10 cellular contexts compared by ENCODE assay signal in the genomic region with DNA sequence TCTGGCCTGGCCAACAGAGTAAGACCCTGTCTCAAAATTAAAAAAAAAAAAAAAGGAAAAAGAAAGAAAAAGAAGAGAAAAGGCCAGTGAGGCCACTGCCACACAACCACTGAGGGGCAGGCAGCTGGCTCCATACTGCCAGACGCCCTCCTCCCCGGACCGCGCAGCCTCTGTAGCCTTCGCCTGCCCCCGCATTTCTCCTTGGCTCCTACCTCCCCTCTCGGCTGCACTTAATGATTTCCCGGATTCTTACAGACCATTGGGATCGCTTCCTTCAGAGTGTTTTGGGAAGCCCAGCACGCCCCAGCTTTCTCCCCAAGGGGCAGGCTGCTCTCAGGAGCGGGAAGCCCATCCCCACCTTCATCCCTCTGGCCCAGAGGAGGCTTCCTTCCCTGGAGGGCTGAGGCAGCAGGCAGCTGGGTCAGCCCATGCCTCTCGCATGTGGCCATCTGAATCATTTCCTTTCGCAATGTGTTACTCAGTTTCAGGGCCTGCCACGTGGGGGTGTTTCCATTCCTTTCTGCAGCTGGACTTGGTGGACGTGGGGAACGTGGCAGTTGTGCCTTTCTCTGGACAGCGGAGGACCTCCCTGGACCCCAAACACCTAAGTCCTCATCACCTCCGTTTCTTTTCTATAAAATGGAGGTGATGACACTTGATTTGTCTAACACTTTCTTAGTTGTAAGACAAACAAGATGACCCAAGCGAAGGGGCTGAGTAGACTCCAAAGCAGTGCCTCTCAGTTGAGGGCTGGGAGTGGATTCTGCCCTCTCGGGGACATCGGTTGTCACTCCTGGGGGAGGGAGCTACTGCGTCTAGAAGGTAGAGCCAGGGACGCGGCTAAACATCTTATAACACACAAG. TPM values are rescaled to one million over a fixed set of nuclear protein-coding genes. Genes with fewer than 3 reads are reported as not detected.
DNase-seq lines count a peak whose midpoint lies in the region; ATAC-seq, FAIRE-seq and TF ChIP-seq lines count a peak whose summit lies in the region.
"Had no signal": no experiment of that assay in that cellular context is flagged by ENCODE, and none has a peak within 500 bp of the region (broad histone marks: within the 10 kb centered on the region; RNA-seq: fewer than 3 reads in every experiment).

No MANE protein-coding gene starts in this region.

- peak; percentile 81 for DNase-seq in GF-D8 (lab: John Stamatoyannopoulos, UW)
- DNase-seq in SK-MEL-5 (ENCODE audit: low read depth, low spot score), result peak; percentile 39
- DNase-seq in fibroblast of the conjunctiva (ENCODE audit: low read depth), result peak; percentile 57
- DNase-seq in trophoblast cell, result peak; percentile 68 to 78
- no peak for DNase-seq in Calu3
- DNase-seq in H54 (ENCODE audit: insufficient read length, low spot score), result no peak
- no peak for DNase-seq in stimulated activated CD4-positive, alpha-beta T cell treated with anti-CD3 and anti-CD28 coated beads, Interleukin-4, amount 100 ng/mL, for 4 hours
- DNase-seq: activated CD4-positive, alpha-beta T cell treated with anti-CD3 and anti-CD28 coated beads for 1 hour had no signal

- no peaks in the 10 kb centered on the region for H3K79me2 ChIP-seq in trophoblast cell (ENCODE audit: control insufficient read depth, insufficient read depth, low read length, poor library complexity)

- intact Hi-C loops in Calu3 (cut with micrococcal nuclease; ENCODE audit: unreplicated experiment), result no loop called here

- TF ChIP-seq CTCF in Calu3 (IDR thresholded peaks at IDR 0.05; ENCODE audit: unreplicated experiment), result no peak

- H2BK120ac ChIP-seq in trophoblast cell (ENCODE audit: insufficient read depth, low read length, poor library complexity), result no peak overlapping the region

- peaks cover 2% of the 10 kb centered on the region for H3K9me3 ChIP-seq in trophoblast cell (ENCODE audit: insufficient read depth, low read depth, low read length)

- no peak overlapping the region for H3K27ac ChIP-seq in trophoblast cell (ENCODE audit: low read depth, low read length)

- CTCF ChIA-PET in Calu3 (lab: Charles Lee), result no interaction called here

- no peak overlapping the region for H2BK5ac ChIP-seq in trophoblast cell (ENCODE audit: low read depth, low read length, poor library complexity)

- no peak overlapping the region for H3K4me3 Mint-ChIP-seq in Calu3 (ENCODE audit: low read depth, unreplicated experiment)

- H4K8ac ChIP-seq in trophoblast cell (ENCODE audit: low read depth, low read length), result no peak overlapping the region

- H2AFZ ChIP-seq in trophoblast cell (ENCODE audit: insufficient read depth, low read length, poor library complexity), result no peak overlapping the region

- no peak overlapping the region for H3K23ac ChIP-seq in trophoblast cell (ENCODE audit: low read length)

- no peak overlapping the region for H4K91ac ChIP-seq in trophoblast cell (ENCODE audit: low read depth, low read length)

- no peaks in the 10 kb centered on the region for H3K27me3 ChIP-seq in trophoblast cell (ENCODE audit: insufficient read depth, low read length)

- H3K4me1 Mint-ChIP-seq in Calu3 (ENCODE audit: low read depth, unreplicated experiment), result no peaks in the 10 kb centered on the region

- whole genome bisulfite sequencing in trophoblast cell (ENCODE audit: extremely low coverage, insufficient coverage, insufficient read length), result no CpG with 5 or more reads among the region's 24 CpGs

- no peak overlapping the region for H3K14ac ChIP-seq in trophoblast cell (ENCODE audit: low read length)

- H2BK12ac ChIP-seq in trophoblast cell (ENCODE audit: low read length), result no peak overlapping the region

- H3K79me1 ChIP-seq in trophoblast cell (ENCODE audit: low read length), result no peaks in the 10 kb centered on the region

- no peaks in the 10 kb centered on the region for H3K27me3 Mint-ChIP-seq in Calu3 (ENCODE audit: unreplicated experiment)
- H3K27me3 Mint-ChIP-seq: IgD-negative memory B cell had no signal

- no peaks in the 10 kb centered on the region for H3K36me3 Mint-ChIP-seq in Calu3 (ENCODE audit: insufficient read depth, unreplicated experiment)

- H4K12ac ChIP-seq in trophoblast cell (ENCODE audit: low read depth, low read length), result no peak overlapping the region

- in situ Hi-C loops in SK-MEL-5 (cut with HindIII; ENCODE audit: low pct_unique_long_range_greater_than_20kb, low sequenced_read_pairs), result no loop called here

- no peak overlapping the region for H3K4me3 ChIP-seq in trophoblast cell (ENCODE audit: low read depth, low read length)

- TF ChIP-seq POLR2A in H54 (IDR thresholded peaks at IDR 0.05; ENCODE audit: low read depth, low read length), result no peak

- FAIRE-seq in H54 (lab: Jason Lieb, UNC), result no peak

- H2AK5ac ChIP-seq in trophoblast cell (ENCODE audit: low read length), result no peak overlapping the region

- H3K4me2 ChIP-seq in trophoblast cell (ENCODE audit: low read length), result no peak overlapping the region

- no peak overlapping the region for H3K18ac ChIP-seq in trophoblast cell (ENCODE audit: low read length)

- no peak overlapping the region for H3K4ac ChIP-seq in trophoblast cell (ENCODE audit: low read depth, low read length)

- H3K9ac ChIP-seq in trophoblast cell (ENCODE audit: low read length), result no peak overlapping the region

- no peak for ATAC-seq in HG02759 (IDR thresholded peaks at IDR 0.05; ENCODE audit: unreplicated experiment)

- no TSS peak for BruUV-seq in Calu3 (replicated peaks; lab: Mats Ljungman, UMichigan)

- H3K27ac Mint-ChIP-seq in Calu3 (ENCODE audit: unreplicated experiment), result no peak overlapping the region
- H3K27ac Mint-ChIP-seq: IgD-negative memory B cell had no signal

- no peaks in the 10 kb centered on the region for H3K36me3 ChIP-seq in trophoblast cell (ENCODE audit: control insufficient read depth in 1 of 2, insufficient read depth in 2 of 2, low read length in 2 of 2)

- no peaks in the 10 kb centered on the region for H3K4me1 ChIP-seq in trophoblast cell (ENCODE audit: control insufficient read depth in 1 of 2, insufficient read depth in 2 of 2, low read length in 2 of 2)

- H3K9me3 Mint-ChIP-seq in Calu3 (ENCODE audit: low read depth, unreplicated experiment), result no peaks in the 10 kb centered on the region
- H3K9me3 Mint-ChIP-seq: IgD-negative memory B cell had no signal

RNA-seq across cellular contexts. Expression of a gene that starts 2.3 kb away (rescaled TPM):
- total RNA-seq in SK-MEL-5 (2014; rRNA removed; shearing (Covaris generic)), result 0.11 TPM in 2 replicates
- polyA plus RNA-seq in SK-MEL-5 (2015; cell fraction: cytosol; rRNA removed), result 0.08 and 0.12 TPM in 2 replicates
- 0.08 and 0.26 TPM in 2 replicates for polyA plus RNA-seq in SK-MEL-5 (2015; cell fraction: nucleus; rRNA removed)
- 0.12 and 0.16 TPM in 2 replicates for polyA plus RNA-seq in trophoblast cell (2013)
- 0.33 TPM in 1 of 2 replicates, not detected in the other for total RNA-seq in Calu3 (2022)

RNA-seq across cellular contexts. Expression of a gene that starts 41.0 kb away (rescaled TPM):
- total RNA-seq in SK-MEL-5 (2014; rRNA removed; shearing (Covaris generic)), result not detected in 2 replicates
- polyA plus RNA-seq in SK-MEL-5 (2015; cell fraction: cytosol; rRNA removed), result not detected in 2 replicates
- not detected in 2 replicates for polyA plus RNA-seq in SK-MEL-5 (2015; cell fraction: nucleus; rRNA removed)
- not detected in 2 replicates for polyA plus RNA-seq in trophoblast cell (2013)
- not detected in 2 replicates for total RNA-seq in Calu3 (2022)
- polyA plus RNA-seq: IgD-negative memory B cell had no signal

Comparison
In these comparisons a context has a peak if more than half of its experiments do, and no peak if none do; other contexts are left out.
1. DNase-seq: peak in GF-D8 (single experiment), SK-MEL-5 (single experiment), fibroblast of the conjunctiva (single experiment) and trophoblast cell (2 of 2); none in Calu3 (single experiment), H54 (single experiment) and stimulated activated CD4-positive, alpha-beta T cell treated with anti-CD3 and anti-CD28 coated beads, Interleukin-4, amount 100 ng/mL, for 4 hours (0 of 2).